In the genomic region with DNA sequence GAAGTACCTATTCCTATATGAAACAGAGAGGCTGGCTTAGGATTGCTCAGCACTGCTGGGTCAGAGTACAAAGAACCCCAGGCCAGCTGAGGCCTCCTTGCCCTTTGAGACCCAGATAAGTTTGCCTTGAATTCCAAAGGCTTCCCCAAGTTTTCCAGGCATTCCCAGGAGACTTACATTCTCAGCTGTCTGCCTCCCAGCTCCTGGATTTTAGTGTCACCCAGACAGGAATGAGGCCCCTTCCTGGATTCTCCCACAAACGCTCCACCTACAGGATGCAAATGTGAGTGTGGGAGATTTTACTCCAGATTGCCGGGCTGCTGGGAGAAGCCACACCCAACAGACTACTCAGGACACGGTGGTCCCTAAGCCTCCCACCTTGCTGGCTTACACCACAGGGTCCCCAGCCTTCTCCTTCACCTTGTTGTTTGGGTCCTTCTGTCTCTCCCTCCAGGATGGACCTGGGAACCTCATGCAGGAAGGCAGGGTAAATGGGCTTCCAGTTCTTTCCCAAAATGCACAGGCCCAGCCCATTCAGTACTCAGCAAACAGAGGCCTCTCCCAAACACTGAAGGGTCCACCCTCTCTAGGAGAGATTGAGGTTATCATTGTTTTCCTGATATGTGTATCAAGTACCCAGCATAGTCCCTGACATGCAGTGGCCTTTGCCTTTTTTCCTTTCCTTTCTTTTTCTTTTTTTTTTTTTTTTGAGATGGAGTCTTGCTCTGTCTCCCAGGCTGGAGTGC, we compare ENCODE assay signal across 15 cellular contexts. TPM values are rescaled to one million over a fixed set of nuclear protein-coding genes. Genes with fewer than 3 reads are reported as not detected.
DNase-seq lines count a peak whose midpoint lies in the region; ATAC-seq, FAIRE-seq and TF ChIP-seq lines count a peak whose summit lies in the region.
"Had no signal": no experiment of that assay in that cellular context is flagged by ENCODE, and none has a peak within 500 bp of the region (broad histone marks: within the 10 kb centered on the region; RNA-seq: fewer than 3 reads in every experiment).

No MANE protein-coding gene starts in this region.

- H3K4me1 ChIP-seq in breast epithelium: no peaks in the 10 kb centered on the region

- no peaks in the 10 kb centered on the region for H3K9me3 Mint-ChIP-seq in MCF 10A (ENCODE audit: unreplicated experiment)

- no TSS peak for BruUV-seq in MCF 10A (replicated peaks; lab: Mats Ljungman, UMichigan)

- no peaks in the 10 kb centered on the region for H3K27me3 ChIP-seq in breast epithelium

- POLR2A ChIA-PET in MCF 10A (lab: Yijun Ruan, JAX): interaction anchor here (1.4 kb wide), 1 partner anchor 56 kb away, joined by 3 read pairs; no protein-coding TSS in a partner anchor

- no peak overlapping the region for H3K27ac Mint-ChIP-seq in MCF 10A (ENCODE audit: low read depth, unreplicated experiment)

- DNase-seq in MCF 10A (ENCODE audit: unreplicated experiment) (peak; percentile 30), breast epithelium (ENCODE audit: low spot score in 2 of 2) (no peak), NCI-H69 (lab: John Stamatoyannopoulos, UW) (peak; percentile 17), fibroblast of pulmonary artery (ENCODE audit: low read depth) (peak; percentile 21), urothelium cell line (ENCODE audit: low spot score) (peak; percentile 44)
- DNase-seq: cortex of kidney, DMS153, GOT3, NCI-H1417 had no signal

- TF ChIP-seq POLR2A in breast epithelium (IDR thresholded peaks at IDR 0.05): no peak

- H3K4me3 ChIP-seq in breast epithelium: no peak overlapping the region
- no peak overlapping the region for H3K4me3 ChIP-seq in fibroblast of pulmonary artery (replicated peaks; ENCODE audit: low read depth, low read length)

- no peak for FAIRE-seq in urothelium cell line (lab: Jason Lieb, UNC)

- H3K27ac ChIP-seq in breast epithelium: no peak overlapping the region

- intact Hi-C loops in MCF 10A (cut with micrococcal nuclease) (loop anchor here (5.0 kb wide), 1 partner anchor 377 kb away; no protein-coding TSS in a partner anchor), breast epithelium (cut with DNase I; ENCODE audit: low total_unique reads) (loop anchor here (10.0 kb wide), 1 partner anchor 65 kb away; no protein-coding TSS in a partner anchor)

- CTCF ChIA-PET in MCF 10A (lab: Yijun Ruan, JAX): interaction anchor here (0.6 to 4.8 kb wide), 8 partner anchors 14 to 249 kb away, joined by 3 to 42 read pairs (median 4); no protein-coding TSS in a partner anchor

- H3K36me3 Mint-ChIP-seq in MCF 10A (ENCODE audit: insufficient read depth, unreplicated experiment): no peaks in the 10 kb centered on the region

- H3K27me3 Mint-ChIP-seq in MCF 10A (ENCODE audit: insufficient read depth, unreplicated experiment): peaks cover 2% of the 10 kb centered on the region

- no peak overlapping the region for H3K4me3 Mint-ChIP-seq in MCF 10A (ENCODE audit: unreplicated experiment)

- TF ChIP-seq CTCF in MCF 10A (IDR thresholded peaks at IDR 0.05; ENCODE audit: unreplicated experiment) (no peak), breast epithelium (IDR thresholded peaks at IDR 0.05) (no peak), fibroblast of pulmonary artery (IDR thresholded peaks at IDR 0.05; ENCODE audit: low read length, missing control alignments) (no peak)

- no peaks in the 10 kb centered on the region for H3K9me3 ChIP-seq in breast epithelium

- H3K36me3 ChIP-seq in breast epithelium: no peaks in the 10 kb centered on the region

- H3K4me1 Mint-ChIP-seq in MCF 10A (ENCODE audit: insufficient read depth, unreplicated experiment): peaks cover 6% of the 10 kb centered on the region

- no peak for ATAC-seq in HG02970 (IDR thresholded peaks at IDR 0.05; ENCODE audit: low FRiP score, unreplicated experiment)
- ATAC-seq in HG03469 (IDR thresholded peaks at IDR 0.05; ENCODE audit: unreplicated experiment): no peak
- no peak for ATAC-seq in GM21447 (IDR thresholded peaks at IDR 0.05; ENCODE audit: unreplicated experiment)

RNA-seq across cellular contexts. Expression of a gene that starts 10.6 kb away (rescaled TPM):
- total RNA-seq in MCF 10A (2022): not detected in 2 replicates
- total RNA-seq in breast epithelium: not detected
- total RNA-seq: fibroblast of lung, pulmonary artery endothelial cell, urinary bladder had no signal

RNA-seq across cellular contexts. Expression of a gene that starts 41.3 kb away (rescaled TPM):
- total RNA-seq in MCF 10A (2022) (1.8 and 3.6 TPM in 2 replicates), breast epithelium (1 to 10 TPM in 2 of 3 donors, not detected in 1; 1.4 to 1.5 TPM)
- total RNA-seq: pulmonary artery endothelial cell, urinary bladder had no signal

RNA-seq across cellular contexts. Expression of a gene that starts 41.5 kb away (rescaled TPM):
- 495 and 574 TPM in 2 replicates for total RNA-seq in MCF 10A (2022)
- total RNA-seq in breast epithelium: 100 to 1,000 TPM; 150 to 263 (median 262) TPM

Comparison
In these comparisons a context has a peak if more than half of its experiments do, and no peak if none do; other contexts are left out.
1. DNase-seq: peak in MCF 10A (single experiment), NCI-H69 (single experiment), fibroblast of pulmonary artery (single experiment) and urothelium cell line (single experiment); none in breast epithelium (0 of 2).